ENCODE assay signal across 8 cellular contexts in genomic region chr22:50326225-50326958, GRCh38. TPM values are rescaled to one million over a fixed set of nuclear protein-coding genes. Genes with fewer than 3 reads are reported as not detected.
DNase-seq lines count a peak whose midpoint lies in the region; ATAC-seq and TF ChIP-seq lines count a peak whose summit lies in the region.

No MANE protein-coding gene starts in this region.

- peak overlapping the region; percentile 86 for H3K4me3 Mint-ChIP-seq in activated naive CD4-positive, alpha-beta T cell treated with anti-CD3 and anti-CD28 coated beads, Interleukin-2, amount 50 U/mL, for 24 hours
- H3K4me3 Mint-ChIP-seq in activated naive CD8-positive, alpha-beta T cell treated with anti-CD3 and anti-CD28 coated beads, Interleukin-2, amount 10 ng/mL, durations not matched to agents 7 days and 5 days = peak overlapping the region; percentile 77

- WGBS in right lobe of liver (ENCODE audit: insufficient coverage, low coverage, low lambda C conversion rate, missing lambda C conversion rate) = 40% methylated on average over 18 of the region's 57 CpGs
- WGBS in transverse colon (ENCODE audit: low coverage in 1 of 2), 2 donors = 25% methylated on average over 4 to 36 of the region's 57 CpGs

- intact Hi-C loops in right lobe of liver (cut with DNase I) (loop anchor here (5.0 to 10.0 kb wide), 2 partner anchors 49 to 52 kb away; partner anchors contain the start of gene MAPK11 (in 1 of the 2)), transverse colon (cut with DNase I; ENCODE audit: low total_unique reads) (loop anchor here (5.0 kb wide), 1 partner anchor 49 kb away; no protein-coding TSS in a partner anchor)

- H3K9me3 ChIP-seq in right lobe of liver (no peaks in the 10 kb centered on the region), transverse colon (no peaks in the 10 kb centered on the region)

- H3K27me3 ChIP-seq in right lobe of liver (no peaks in the 10 kb centered on the region), transverse colon (no peaks in the 10 kb centered on the region)

- H3K4me3 ChIP-seq in right lobe of liver (peak overlapping the region; percentile 58 to 92 (median 85)), transverse colon (peak overlapping the region; percentile 50 to 82 (median 76))

- TF ChIP-seq CTCF in right lobe of liver (IDR thresholded peaks at IDR 0.05) = no peak
- TF ChIP-seq CTCF in transverse colon (IDR thresholded peaks at IDR 0.05) = no peak

- in situ Hi-C loops in transverse colon (cut with MboI; ENCODE audit: low pct_ligation_motif_present in 1 of 4, low pct_unique_long_range_greater_than_20kb in 1 of 4, low sequenced_read_pairs in 3 of 4) = loop anchor here in 3 of 4 donors (5.0 to 10.0 kb wide), 2 partner anchors 49 to 72 kb away; partner anchors contain the start of gene HDAC10 (in 2 of the 3)

- POLR2A ChIA-PET in activated naive CD8-positive, alpha-beta T cell treated with anti-CD3 and anti-CD28 coated beads, Interleukin-2, amount 10 ng/mL, durations not matched to agents 7 days and 5 days (lab: Charles Lee) = interaction anchor here (0.8 to 1.9 kb wide), 4 partner anchors 12 to 50 kb away, joined by 3 to 8 read pairs (median 8); no protein-coding TSS in a partner anchor

- H3K4me1 ChIP-seq in right lobe of liver = peaks cover 0 to 12% (median 4%) of the 10 kb centered on the region in 4 donors
- H3K4me1 ChIP-seq in transverse colon = peaks cover 11 to 23% (median 13%) of the 10 kb centered on the region in 4 donors

- no peaks in the 10 kb centered on the region for H3K36me3 ChIP-seq in right lobe of liver
- H3K36me3 ChIP-seq in transverse colon = no peaks in the 10 kb centered on the region

- ATAC-seq in activated naive CD8-positive, alpha-beta T cell treated with anti-CD3 and anti-CD28 coated beads, Interleukin-2, amount 10 ng/mL, durations not matched to agents 7 days and 5 days (ENCODE audit: low read depth) = no peak
- ATAC-seq in right lobe of liver (no peak), GM21423 (IDR thresholded peaks at IDR 0.05; ENCODE audit: unreplicated experiment) (no peak)

- no peak for TF ChIP-seq EP300 in transverse colon (IDR thresholded peaks at IDR 0.05; ENCODE audit: low read depth)

- no peaks in the 10 kb centered on the region for H3K9me3 Mint-ChIP-seq in activated naive CD4-positive, alpha-beta T cell treated with anti-CD3 and anti-CD28 coated beads, Interleukin-2, amount 50 U/mL, for 24 hours
- no peaks in the 10 kb centered on the region for H3K9me3 Mint-ChIP-seq in activated naive CD8-positive, alpha-beta T cell treated with anti-CD3 and anti-CD28 coated beads, Interleukin-2, amount 10 ng/mL, durations not matched to agents 7 days and 5 days

- H3K27ac ChIP-seq in right lobe of liver (no peak overlapping the region), transverse colon (peak overlapping the region; percentile 62 to 94 (median 81))

- H3K27me3 Mint-ChIP-seq in activated naive CD4-positive, alpha-beta T cell treated with anti-CD3 and anti-CD28 coated beads, Interleukin-2, amount 50 U/mL, for 24 hours = no peaks in the 10 kb centered on the region
- peaks cover 20% of the 10 kb centered on the region for H3K27me3 Mint-ChIP-seq in activated naive CD8-positive, alpha-beta T cell treated with anti-CD3 and anti-CD28 coated beads, Interleukin-2, amount 10 ng/mL, durations not matched to agents 7 days and 5 days

- TF ChIP-seq POLR2A in right lobe of liver (IDR thresholded peaks at IDR 0.05) = no peak
- TF ChIP-seq POLR2A in transverse colon (IDR thresholded peaks at IDR 0.05) = no peak

- no peak for DNase-seq in activated naive CD4-positive, alpha-beta T cell treated with anti-CD3 and anti-CD28 coated beads, Interleukin-2, amount 50 U/mL, for 16 hours
- DNase-seq in activated naive CD8-positive, alpha-beta T cell treated with anti-CD3 and anti-CD28 coated beads, Interleukin-2, amount 10 ng/mL, durations not matched to agents 7 days and 5 days = no peak
- no peak for DNase-seq in right lobe of liver
- DNase-seq in transverse colon = no peak
- DNase-seq in cerebellar nuclear complex (lab: John Stamatoyannopoulos, UW) = no peak
- no peak for DNase-seq in NCI-H1092 treated with DMSO at 0.1 percent for 48 hours (lab: John Stamatoyannopoulos, UW)

- H3K4me1 Mint-ChIP-seq in activated naive CD4-positive, alpha-beta T cell treated with anti-CD3 and anti-CD28 coated beads, Interleukin-2, amount 50 U/mL, for 24 hours = peaks cover 13% of the 10 kb centered on the region
- peaks cover 12% of the 10 kb centered on the region for H3K4me1 Mint-ChIP-seq in activated naive CD8-positive, alpha-beta T cell treated with anti-CD3 and anti-CD28 coated beads, Interleukin-2, amount 10 ng/mL, durations not matched to agents 7 days and 5 days

- peak overlapping the region; percentile 72 for H3K27ac Mint-ChIP-seq in activated naive CD4-positive, alpha-beta T cell treated with anti-CD3 and anti-CD28 coated beads, Interleukin-2, amount 50 U/mL, for 24 hours
- H3K27ac Mint-ChIP-seq in activated naive CD8-positive, alpha-beta T cell treated with anti-CD3 and anti-CD28 coated beads, Interleukin-2, amount 10 ng/mL, durations not matched to agents 7 days and 5 days = peak overlapping the region; percentile 69

- no peaks in the 10 kb centered on the region for H3K36me3 Mint-ChIP-seq in activated naive CD4-positive, alpha-beta T cell treated with anti-CD3 and anti-CD28 coated beads, Interleukin-2, amount 50 U/mL, for 24 hours
- no peaks in the 10 kb centered on the region for H3K36me3 Mint-ChIP-seq in activated naive CD8-positive, alpha-beta T cell treated with anti-CD3 and anti-CD28 coated beads, Interleukin-2, amount 10 ng/mL, durations not matched to agents 7 days and 5 days

RNA-seq across cellular contexts. Expression of gene DENND6B, which starts 0.4 kb away (rescaled TPM):
- total RNA-seq in activated naive CD8-positive, alpha-beta T cell treated with anti-CD3 and anti-CD28 coated beads, Interleukin-2, amount 10 ng/mL, durations not matched to agents 7 days and 5 days = 1 to 10 TPM; 8.8 to 9.5 TPM
- total RNA-seq in right lobe of liver (1 to 10 TPM in 5 of 6 experiments, under 1 TPM in 1; 0.98 to 4.1 (median 1.9) TPM), transverse colon (10 to 100 TPM in 2 of 4 donors, 1 to 10 TPM in 2; 3.2 to 22.7 (median 8.3) TPM)

RNA-seq across cellular contexts. Expression of gene PPP6R2, which starts 16.7 kb away (rescaled TPM):
- total RNA-seq in activated naive CD8-positive, alpha-beta T cell treated with anti-CD3 and anti-CD28 coated beads, Interleukin-2, amount 10 ng/mL, durations not matched to agents 7 days and 5 days = 10 to 100 TPM; 81.6 to 86.8 TPM
- total RNA-seq in right lobe of liver (10 to 100 TPM; 38.3 to 80.3 (median 54.4) TPM), transverse colon (100 to 1,000 TPM in 1 of 4 donors, 10 to 100 TPM in 3; 62.1 to 151 (median 77.8) TPM)

RNA-seq across cellular contexts. Expression of gene PLXNB2, which starts 18.9 kb away (rescaled TPM):
- total RNA-seq in activated naive CD8-positive, alpha-beta T cell treated with anti-CD3 and anti-CD28 coated beads, Interleukin-2, amount 10 ng/mL, durations not matched to agents 7 days and 5 days = 10 to 100 TPM; 43.0 to 45.8 TPM
- total RNA-seq in right lobe of liver (100 to 1,000 TPM; 154 to 181 (median 161) TPM), transverse colon (100 to 1,000 TPM; 305 to 880 (median 460) TPM)

RNA-seq across cellular contexts. Expression of gene MAPK11, which starts 56.2 kb away (rescaled TPM):
- 1 to 10 TPM; 7.9 to 8.5 TPM for total RNA-seq in activated naive CD8-positive, alpha-beta T cell treated with anti-CD3 and anti-CD28 coated beads, Interleukin-2, amount 10 ng/mL, durations not matched to agents 7 days and 5 days
- 1 to 10 TPM; 1.7 to 6.4 (median 2.5) TPM for total RNA-seq in right lobe of liver
- 1 to 10 TPM; 1.6 to 6.4 (median 2.7) TPM for total RNA-seq in transverse colon

Comparison
In these comparisons a context has a peak if more than half of its experiments do, and no peak if none do; other contexts are left out.
1. H3K27ac ChIP-seq: peak in transverse colon (4 of 4); none in right lobe of liver (0 of 3).